ENCODE assay signal across 19 cellular contexts in genomic region chr3:15243822-15244482, GRCh38. TPM values are rescaled to one million over a fixed set of nuclear protein-coding genes. Genes with fewer than 3 reads are reported as not detected.
A peak's percentile ranks its signal among the peaks of the same experiment; 100 is the strongest.
DNase-seq lines count a peak whose midpoint lies in the region; ATAC-seq and FAIRE-seq lines count a peak whose summit lies in the region.
"Had no signal": no experiment of that assay in that cellular context is flagged by ENCODE, and none has a peak within 500 bp of the region (broad histone marks: within the 10 kb centered on the region; RNA-seq: fewer than 3 reads in every experiment).

No MANE protein-coding gene starts in this region.

- CTCF ChIA-PET in activated CD8-positive, alpha-beta memory T cell treated with anti-CD3 and anti-CD28 coated beads, Interleukin-2, amount 10 ng/mL, durations not matched to agents 7 days and 5 days (lab: Charles Lee): interaction anchor here (0.8 to 1.5 kb wide), 5 partner anchors 17 to 154 kb away, joined by 3 to 4 read pairs (median 4); no protein-coding TSS in a partner anchor
- CTCF ChIA-PET in CD4-positive, alpha-beta memory T cell (lab: Charles Lee; ENCODE audit: partially characterized antibody): interaction anchor here (1.2 kb wide), 1 partner anchor 24 kb away, joined by 4 read pairs; no protein-coding TSS in a partner anchor

- DNase-seq in activated CD8-positive, alpha-beta memory T cell treated with anti-CD3 and anti-CD28 coated beads, Interleukin-2, amount 10 ng/mL, durations not matched to agents 7 days and 5 days: no peak
- DNase-seq in activated CD8-positive, alpha-beta memory T cell treated with anti-CD3 and anti-CD28 coated beads for 24 hours: no peak
- DNase-seq in CD4-positive, alpha-beta memory T cell: no peak
- DNase-seq in amniotic epithelial cell (ENCODE audit: low read depth): peak; percentile 26
- DNase-seq in kidney glomerular epithelial cell (lab: John Stamatoyannopoulos, UW): no peak
- no peak for DNase-seq in germinal center (ENCODE audit: low spot score)
- DNase-seq: DMS53, EL, HCEC 1CT, NCI-H1417 treated with DMSO at 0.1 percent for 48 hours, NCI-H187 treated with DMSO at 0.1 percent for 48 hours, NCI-H226, NCI-H524 treated with DMSO at 0.1 percent for 48 hours had no signal

- H3K27ac ChIP-seq in CD4-positive, alpha-beta memory T cell (ENCODE audit: low read depth, low read length): no peak overlapping the region
- H3K27ac ChIP-seq: 22Rv1 had no signal

- H3K27ac Mint-ChIP-seq in activated CD8-positive, alpha-beta memory T cell treated with anti-CD3 and anti-CD28 coated beads, Interleukin-2, amount 10 ng/mL, durations not matched to agents 7 days and 5 days: peak overlapping the region; percentile 60
- peak overlapping the region in 6 of 7 donors; percentile 7 to 83 (median 25) for H3K27ac Mint-ChIP-seq in CD4-positive, alpha-beta memory T cell
- H3K27ac Mint-ChIP-seq: GM23338 had no signal

- ATAC-seq in activated CD8-positive, alpha-beta memory T cell treated with anti-CD3 and anti-CD28 coated beads, Interleukin-2, amount 10 ng/mL, durations not matched to agents 7 days and 5 days: no peak
- no peak for ATAC-seq in GM19023 (IDR thresholded peaks at IDR 0.05; ENCODE audit: unreplicated experiment)
- ATAC-seq: GM23338 had no signal

- POLR2A ChIA-PET in CD4-positive, alpha-beta memory T cell (lab: Charles Lee; ENCODE audit: partially characterized antibody): no interaction called here

- H3K4me3 ChIP-seq in CD4-positive, alpha-beta memory T cell (ENCODE audit: low read length in 2 of 2): no peak overlapping the region
- H3K4me3 ChIP-seq: GM12878, GM23338 had no signal

- no peaks in the 10 kb centered on the region for H3K27me3 ChIP-seq in CD4-positive, alpha-beta memory T cell (ENCODE audit: insufficient read depth, low read length)

- no peaks in the 10 kb centered on the region for H3K9me3 ChIP-seq in CD4-positive, alpha-beta memory T cell (ENCODE audit: control insufficient read depth in 1 of 2, low read length in 2 of 2)

- H3K4me1 Mint-ChIP-seq in activated CD8-positive, alpha-beta memory T cell treated with anti-CD3 and anti-CD28 coated beads, Interleukin-2, amount 10 ng/mL, durations not matched to agents 7 days and 5 days: peaks cover 8% of the 10 kb centered on the region
- peaks cover 0 to 14% (median 5%) of the 10 kb centered on the region in 4 donors for H3K4me1 Mint-ChIP-seq in CD4-positive, alpha-beta memory T cell
- H3K4me1 Mint-ChIP-seq: CD14-positive monocyte, GM23338 had no signal

- FAIRE-seq in islet of Langerhans (lab: Jason Lieb, UNC): peak; percentile 41

- H3K4me3 Mint-ChIP-seq in activated CD8-positive, alpha-beta memory T cell treated with anti-CD3 and anti-CD28 coated beads, Interleukin-2, amount 10 ng/mL, durations not matched to agents 7 days and 5 days: no peak overlapping the region
- no peak overlapping the region for H3K4me3 Mint-ChIP-seq in CD4-positive, alpha-beta memory T cell
- H3K4me3 Mint-ChIP-seq: CD14-positive monocyte, GM23338 had no signal

- peaks cover 63% of the 10 kb centered on the region for H3K36me3 ChIP-seq in CD4-positive, alpha-beta memory T cell (ENCODE audit: insufficient read depth, low read length)

- intact Hi-C loops in CD4-positive, alpha-beta memory T cell (cut with micrococcal nuclease): loop anchor here (5.0 kb wide), 1 partner anchor 37 kb away; the partner anchor contains the start of gene CAPN7

- no peaks in the 10 kb centered on the region for H3K4me1 ChIP-seq in CD4-positive, alpha-beta memory T cell (ENCODE audit: insufficient read depth, low read length)

- no peaks in the 10 kb centered on the region for H3K9me3 Mint-ChIP-seq in activated CD8-positive, alpha-beta memory T cell treated with anti-CD3 and anti-CD28 coated beads, Interleukin-2, amount 10 ng/mL, durations not matched to agents 7 days and 5 days (ENCODE audit: low read depth)
- no peaks in the 10 kb centered on the region for H3K9me3 Mint-ChIP-seq in CD4-positive, alpha-beta memory T cell
- H3K9me3 Mint-ChIP-seq: CD14-positive monocyte, GM23338 had no signal

- H3K27me3 Mint-ChIP-seq in activated CD8-positive, alpha-beta memory T cell treated with anti-CD3 and anti-CD28 coated beads, Interleukin-2, amount 10 ng/mL, durations not matched to agents 7 days and 5 days: no peaks in the 10 kb centered on the region
- no peaks in the 10 kb centered on the region for H3K27me3 Mint-ChIP-seq in CD4-positive, alpha-beta memory T cell

- peaks cover 26% of the 10 kb centered on the region for H3K36me3 Mint-ChIP-seq in activated CD8-positive, alpha-beta memory T cell treated with anti-CD3 and anti-CD28 coated beads, Interleukin-2, amount 10 ng/mL, durations not matched to agents 7 days and 5 days
- H3K36me3 Mint-ChIP-seq in CD4-positive, alpha-beta memory T cell: peaks cover 33 to 65% of the 10 kb centered on the region in 2 donors

RNA-seq across cellular contexts. Expression of gene CAPN7, which starts 37.9 kb away (rescaled TPM):
- 10 to 100 TPM; 28.1 to 28.4 TPM for total RNA-seq in activated CD8-positive, alpha-beta memory T cell treated with anti-CD3 and anti-CD28 coated beads, Interleukin-2, amount 10 ng/mL, durations not matched to agents 7 days and 5 days
- total RNA-seq in CD4-positive, alpha-beta memory T cell: 100 to 1,000 TPM in 1 of 2 experiments, 10 to 100 TPM in 1; 95.5 to 103 TPM
- polyA plus RNA-seq in CD4-positive, alpha-beta memory T cell: 10 to 100 TPM; 18.9 to 23.7 TPM
